In the genomic region with DNA sequence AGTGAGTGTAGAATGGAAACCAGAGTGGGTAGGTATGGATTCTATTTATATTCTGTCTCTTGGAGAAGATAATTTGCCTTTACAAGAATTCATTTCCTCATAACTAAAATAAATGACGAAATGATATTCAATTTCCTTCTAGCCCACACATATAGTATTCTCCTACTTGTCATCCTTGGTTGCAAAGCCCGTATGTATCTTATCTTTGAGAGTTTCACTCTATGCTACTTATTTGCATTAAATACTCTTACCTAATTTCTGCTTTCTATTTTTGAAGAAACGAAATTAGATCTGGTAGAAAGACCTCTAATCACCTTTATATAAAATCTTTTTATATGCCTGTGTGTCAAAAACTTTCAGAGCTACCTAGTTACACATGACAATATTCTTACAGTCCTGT, we compare ENCODE assay signal across 22 cellular contexts.
DNase-seq lines count a peak whose midpoint lies in the region; ATAC-seq and TF ChIP-seq lines count a peak whose summit lies in the region.
"Had no signal": no experiment of that assay in that cellular context is flagged by ENCODE, and none has a peak within 500 bp of the region (broad histone marks: within the 10 kb centered on the region; RNA-seq: fewer than 3 reads in every experiment).

No MANE protein-coding gene starts in this region.

- H3K9me3 ChIP-seq in hepatocyte (ENCODE audit: low read depth) = no peaks in the 10 kb centered on the region
- H3K9me3 ChIP-seq: A549; BLaER1 treated with 17β-estradiol and CSF1 and Interleukin-3, amounts not matched to agents 10 nM and 100 nM; Caco-2 had no signal

- ATAC-seq in GM18867 (IDR thresholded peaks at IDR 0.05; ENCODE audit: unreplicated experiment) (peak; percentile 66), HG02885 (IDR thresholded peaks at IDR 0.05; ENCODE audit: poor library complexity, unreplicated experiment) (peak; percentile 79), HG03565 (IDR thresholded peaks at IDR 0.05; ENCODE audit: unreplicated experiment) (peak; percentile 56), GM18505 (IDR thresholded peaks at IDR 0.05; ENCODE audit: unreplicated experiment) (no peak), GM18870 (IDR thresholded peaks at IDR 0.05; ENCODE audit: unreplicated experiment) (no peak)
- ATAC-seq: A549; CD8-positive, alpha-beta T cell had no signal

- no peak overlapping the region for H3K4me2 ChIP-seq in hepatocyte
- H3K4me2 ChIP-seq: A549; BLaER1 treated with 17β-estradiol and CSF1 and Interleukin-3, amounts not matched to agents 10 nM and 100 nM had no signal

- H3K79me2 ChIP-seq in hepatocyte = no peaks in the 10 kb centered on the region

- no peaks in the 10 kb centered on the region for H3K27me3 ChIP-seq in hepatocyte
- H3K27me3 ChIP-seq: BLaER1 treated with 17β-estradiol and CSF1 and Interleukin-3, amounts not matched to agents 10 nM and 100 nM had no signal

- H2AFZ ChIP-seq in hepatocyte = no peak overlapping the region

- 76% methylated on average over 3 of the region's 3 CpGs for WGBS in hepatocyte (ENCODE audit: low lambda C conversion rate, missing lambda C conversion rate)

- H3K4me1 ChIP-seq in hepatocyte (ENCODE audit: insufficient read depth) = no peaks in the 10 kb centered on the region
- H3K4me1 ChIP-seq: A549, Caco-2 had no signal

- peak; percentile 9 for DNase-seq in putamen (ENCODE audit: low spot score)
- DNase-seq in hepatocyte (ENCODE audit: low spot score) = no peak
- DNase-seq: AML-193; Caco-2; CD4-positive, alpha-beta T cell; CD8-positive, alpha-beta T cell; DMS 273 treated with DMSO at 0.1 percent for 48 hours; DMS153; DMS53; DMS79; DND-41; EL; GF-D8 had no signal

- no peaks in the 10 kb centered on the region for H3K36me3 ChIP-seq in hepatocyte (replicated peaks; ENCODE audit: insufficient read depth, low read depth)
- H3K36me3 ChIP-seq: BLaER1 treated with 17β-estradiol and CSF1 and Interleukin-3, amounts not matched to agents 10 nM and 100 nM had no signal

- no peak for TF ChIP-seq CTCF in hepatocyte (IDR thresholded peaks at IDR 0.05; ENCODE audit: poor library complexity)

- H4K20me1 ChIP-seq in hepatocyte (ENCODE audit: insufficient read depth, poor library complexity, severe bottlenecking) = no peaks in the 10 kb centered on the region
- H4K20me1 ChIP-seq: BLaER1 treated with 17β-estradiol and CSF1 and Interleukin-3, amounts not matched to agents 10 nM and 100 nM had no signal

- H3K9me2 ChIP-seq in hepatocyte (replicated peaks; ENCODE audit: insufficient read depth) = no peaks in the 10 kb centered on the region

- H3K27ac ChIP-seq in hepatocyte = no peak overlapping the region
- H3K27ac ChIP-seq: 22Rv1; A549; BLaER1 treated with 17β-estradiol and CSF1 and Interleukin-3, amounts not matched to agents 10 nM and 100 nM; C4-2B had no signal

- H3K4me3 ChIP-seq in hepatocyte = no peak overlapping the region
- H3K4me3 ChIP-seq: A549; BLaER1 treated with 17β-estradiol and CSF1 and Interleukin-3, amounts not matched to agents 10 nM and 100 nM had no signal

- no peak for TF ChIP-seq POLR2A in GM18505 (IDR thresholded peaks at IDR 0.05; ENCODE audit: borderline replicate concordance, extremely low read depth, insufficient read depth, insufficient read length)

Comparison
In these comparisons a context has a peak if more than half of its experiments do, and no peak if none do; other contexts are left out.
1. ATAC-seq: peak in GM18867 (single experiment), HG02885 (single experiment) and HG03565 (single experiment); none in GM18505 (single experiment) and GM18870 (single experiment).